Comparison of ENCODE assay signal across 30 cellular contexts in the genomic region with DNA sequence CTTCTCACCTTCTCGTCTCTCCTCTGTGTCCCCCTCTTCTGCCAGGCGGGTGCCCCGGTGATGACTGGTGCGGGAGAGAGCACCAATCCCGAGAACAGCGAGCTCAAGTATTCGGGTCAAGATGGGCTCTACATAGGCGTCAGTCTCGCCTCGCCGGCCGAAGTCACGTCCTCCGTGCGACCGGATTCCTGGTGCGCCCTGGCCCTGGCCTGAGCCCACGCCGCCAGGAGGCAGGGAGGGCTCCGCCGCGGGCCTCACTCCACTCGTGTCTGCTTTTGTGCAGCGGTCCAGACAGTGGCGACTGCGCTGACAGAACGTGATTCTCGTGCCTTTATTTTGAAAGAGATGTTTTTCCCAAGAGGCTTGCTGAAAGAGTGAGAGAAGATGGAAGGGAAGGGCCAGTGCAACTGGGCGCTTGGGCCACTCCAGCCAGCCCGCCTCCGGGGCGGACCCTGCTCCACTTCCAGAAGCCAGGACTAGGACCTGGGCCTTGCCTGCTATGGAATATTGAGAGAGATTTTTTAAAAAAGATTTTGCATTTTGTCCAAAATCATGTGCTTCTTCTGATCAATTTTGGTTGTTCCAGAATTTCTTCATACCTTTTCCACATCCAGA. TPM values are rescaled to one million over a fixed set of nuclear protein-coding genes. Genes with fewer than 3 reads are reported as not detected.
DNase-seq lines count a peak whose midpoint lies in the region; ATAC-seq, FAIRE-seq and TF ChIP-seq lines count a peak whose summit lies in the region.
"Had no signal": no experiment of that assay in that cellular context is flagged by ENCODE, and none has a peak within 500 bp of the region (broad histone marks: within the 10 kb centered on the region; RNA-seq: fewer than 3 reads in every experiment).

No MANE protein-coding gene starts in this region.

- no peaks in the 10 kb centered on the region for H3K9me2 ChIP-seq in GM23338 (ENCODE audit: insufficient read depth)

- H3K27me3 ChIP-seq in GM23338 (ENCODE audit: insufficient read depth) (peaks cover 5% of the 10 kb centered on the region; the same call in 1 of the 2 replicates), endothelial cell of umbilical vein (ENCODE audit: control insufficient read depth in 2 of 2, insufficient read depth in 2 of 2, low read length in 2 of 2) (no peaks in the 10 kb centered on the region)
- H3K27me3 ChIP-seq: upper lobe of left lung had no signal

- CTCF ChIA-PET in endothelial cell of umbilical vein (lab: Charles Lee): no interaction called here

- FAIRE-seq in endothelial cell of umbilical vein (lab: Jason Lieb, UNC): no peak
- FAIRE-seq: A204.1, frontal cortex had no signal

- POLR2A ChIA-PET in endothelial cell of umbilical vein (lab: Charles Lee): interaction anchor here (0.5 kb wide), 1 partner anchor 27 kb away, joined by 4 read pairs; no protein-coding TSS in a partner anchor

- TF ChIP-seq POLR2A in endothelial cell of umbilical vein (IDR thresholded peaks at IDR 0.05; ENCODE audit: low read depth, low read length): no peak

- TF ChIP-seq CTCF in GM23338 (conservative IDR thresholded peaks at IDR 0.05; ENCODE audit: low read depth in 2 of 2): no peak
- no peak for TF ChIP-seq CTCF in endothelial cell of umbilical vein (IDR thresholded peaks at IDR 0.05; ENCODE audit: extremely low read depth in 1 of 2, insufficient read depth in 1 of 2, low read depth in 1 of 2, low read length in 2 of 2)
- TF ChIP-seq CTCF in GM10266 (IDR thresholded peaks at IDR 0.05; ENCODE audit: control insufficient read depth, insufficient read depth, low read depth, missing control alignments): no peak

- H4K20me1 ChIP-seq in GM23338 (replicated peaks; ENCODE audit: insufficient read depth): no peaks in the 10 kb centered on the region
- H4K20me1 ChIP-seq in endothelial cell of umbilical vein (replicated peaks; ENCODE audit: control insufficient read depth, extremely low read depth, insufficient read depth, low read length): peaks cover 2% of the 10 kb centered on the region

- TSS peak; percentile 7 for BruUV-seq in endothelial cell of umbilical vein (replicated peaks; lab: Mats Ljungman, UMichigan)

- H3K36me3 ChIP-seq in GM23338 (ENCODE audit: insufficient read depth): no peaks in the 10 kb centered on the region
- peaks cover 2 to 13% of the 10 kb centered on the region in 2 experiments for H3K36me3 ChIP-seq in endothelial cell of umbilical vein (ENCODE audit: control insufficient read depth in 2 of 2, extremely low read depth in 1 of 2, insufficient read depth in 2 of 2, low read length in 2 of 2)

- peak; percentile 89 for ATAC-seq in GM23338
- peak; percentile 60 for ATAC-seq in stimulated activated memory B cell treated with anti-CD40 and anti-IgM and Interleukin-4, amounts not matched to agents 10 μg/mL and 1 μg/mL and 100 μg/mL, for 72 hours
- ATAC-seq: activated CD8-positive, alpha-beta memory T cell treated with anti-CD3 and anti-CD28 coated beads, Interleukin-2, amount 10 ng/mL, durations not matched to agents 7 days and 5 days; activated T-cell treated with anti-CD3 and anti-CD28 coated beads, Interleukin-2, amount 50 U/mL, for 4 hours; mucosa of descending colon had no signal

- no peak overlapping the region; the same call in 2 of the 3 replicates for H3K4me3 Mint-ChIP-seq in GM23338
- H3K4me3 Mint-ChIP-seq in stimulated activated memory B cell treated with anti-CD40 and anti-IgM and Interleukin-4, amounts not matched to agents 10 μg/mL and 1 μg/mL and 100 μg/mL, for 72 hours: no peak overlapping the region
- H3K4me3 Mint-ChIP-seq: activated CD8-positive, alpha-beta memory T cell treated with anti-CD3 and anti-CD28 coated beads, Interleukin-2, amount 10 ng/mL, durations not matched to agents 7 days and 5 days; activated naive CD8-positive, alpha-beta T cell treated with anti-CD3 and anti-CD28 coated beads, Interleukin-2, amount 10 ng/mL, durations not matched to agents 7 days and 5 days; activated T-cell treated with anti-CD3 and anti-CD28 coated beads, Interleukin-2, amount 50 U/mL, for 4 hours; CD14-positive monocyte; nephron; T-helper 1 cell treated with Interleukin-12 subunit alpha and Interleukin-12 subunit beta and Interleukin-4 antibody, amounts not matched to agents 30 μg/mL and 1 μg/mL, for 36 hours had no signal

- DNase-seq in GM23338 (ENCODE audit: low spot score) (peak; percentile 44), endothelial cell of umbilical vein (ENCODE audit: low read depth, low spot score) (no peak), left kidney (ENCODE audit: low read depth, low spot score) (peak; percentile 29), NCI-H1092 treated with DMSO at 0.1 percent for 48 hours (lab: John Stamatoyannopoulos, UW) (no peak), GM10266 (ENCODE audit: extremely low spot score) (no peak), T-helper 1 cell (no peak), SKM-1 treated with dmso at 0.1 percent for 144 hours (lab: John Stamatoyannopoulos, UW; ENCODE audit: unreplicated experiment) (no peak)
- DNase-seq: activated CD4-positive, alpha-beta T cell treated with anti-CD3 and anti-CD28 coated beads, Interleukin-2, amount 50 U/mL, for 4 hours; activated CD8-positive, alpha-beta memory T cell treated with anti-CD3 and anti-CD28 coated beads, Interleukin-2, amount 10 ng/mL, durations not matched to agents 7 days and 5 days; activated gamma-delta T cell; activated naive CD8-positive, alpha-beta T cell treated with anti-CD3 and anti-CD28 coated beads, Interleukin-2, amount 10 ng/mL, durations not matched to agents 7 days and 5 days; activated T-cell treated with anti-CD3 and anti-CD28 coated beads, Interleukin-2, amount 50 U/mL, for 4 hours; central memory CD4-positive, alpha-beta T cell; DMS79 treated with DMSO at 0.1 percent for 48 hours; GDM1; GOT3; KBM-7; mucosa of descending colon; NCI-H1105; NCI-H1930; NCI-H524; retina had no signal

- H2AFZ ChIP-seq in GM23338 (peak overlapping the region; percentile 94), endothelial cell of umbilical vein (ENCODE audit: low read depth, low read length) (no peak overlapping the region)

- dilution Hi-C loops in endothelial cell of umbilical vein (cut with MboI; ENCODE audit: extremely low pct_ligation_motif_present, low sequenced_read_pairs): no loop called here

- H3K4me2 ChIP-seq in GM23338 (no peak overlapping the region), endothelial cell of umbilical vein (ENCODE audit: insufficient read depth, low read length) (no peak overlapping the region)

- H3K9ac ChIP-seq in endothelial cell of umbilical vein (replicated peaks; ENCODE audit: extremely low read depth, insufficient read depth, low read length): no peak overlapping the region

- peak overlapping the region; percentile 17; the same call in 1 of the 2 replicates for H3K4me3 ChIP-seq in GM23338
- H3K4me3 ChIP-seq in endothelial cell of umbilical vein (replicated peaks in 1 of 3; ENCODE audit: insufficient read depth in 1 of 3, low read depth in 1 of 3, low read length in 3 of 3): no peak overlapping the region
- H3K4me3 ChIP-seq: mucosa of descending colon, SK-N-MC, upper lobe of left lung had no signal

- peaks cover 7% of the 10 kb centered on the region for H3K27me3 Mint-ChIP-seq in GM23338 (ENCODE audit: insufficient read depth, low read depth, poor library complexity)
- H3K27me3 Mint-ChIP-seq in stimulated activated memory B cell treated with anti-CD40 and anti-IgM and Interleukin-4, amounts not matched to agents 10 μg/mL and 1 μg/mL and 100 μg/mL, for 72 hours: peaks cover 23% of the 10 kb centered on the region
- H3K27me3 Mint-ChIP-seq: activated CD8-positive, alpha-beta memory T cell treated with anti-CD3 and anti-CD28 coated beads, Interleukin-2, amount 10 ng/mL, durations not matched to agents 7 days and 5 days had no signal

- no peaks in the 10 kb centered on the region for H3F3A ChIP-seq in GM23338 (replicated peaks; ENCODE audit: low read depth)

- intact Hi-C loops in endothelial cell of umbilical vein (cut with micrococcal nuclease): no loop called here

- H3K4me1 Mint-ChIP-seq in GM23338: peaks cover 11% of the 10 kb centered on the region
- no peaks in the 10 kb centered on the region for H3K4me1 Mint-ChIP-seq in stimulated activated memory B cell treated with anti-CD40 and anti-IgM and Interleukin-4, amounts not matched to agents 10 μg/mL and 1 μg/mL and 100 μg/mL, for 72 hours
- H3K4me1 Mint-ChIP-seq: activated CD8-positive, alpha-beta memory T cell treated with anti-CD3 and anti-CD28 coated beads, Interleukin-2, amount 10 ng/mL, durations not matched to agents 7 days and 5 days; activated naive CD8-positive, alpha-beta T cell treated with anti-CD3 and anti-CD28 coated beads, Interleukin-2, amount 10 ng/mL, durations not matched to agents 7 days and 5 days; CD14-positive monocyte had no signal

- peaks cover 11% of the 10 kb centered on the region; the same call in 1 of the 2 replicates for H3K4me1 ChIP-seq in GM23338 (ENCODE audit: insufficient read depth)
- H3K4me1 ChIP-seq in endothelial cell of umbilical vein (ENCODE audit: control insufficient read depth, extremely low read depth, insufficient read depth, low read length): peaks cover 12% of the 10 kb centered on the region

- H3K9me3 ChIP-seq in endothelial cell of umbilical vein (replicated peaks; ENCODE audit: control insufficient read depth, insufficient read depth, low read length): no peaks in the 10 kb centered on the region
- H3K9me3 ChIP-seq: mucosa of descending colon, upper lobe of left lung had no signal

- H3K9me1 ChIP-seq in endothelial cell of umbilical vein (replicated peaks; ENCODE audit: control insufficient read depth, extremely low read depth, insufficient read depth, low read length): no peaks in the 10 kb centered on the region

- H3K27ac ChIP-seq in GM23338 (ENCODE audit: low read depth): no peak overlapping the region
- no peak overlapping the region for H3K27ac ChIP-seq in endothelial cell of umbilical vein (ENCODE audit: insufficient read depth, low read depth, low read length)
- H3K27ac ChIP-seq: SK-N-MC, upper lobe of left lung had no signal

- H3K9me3 Mint-ChIP-seq in GM23338: no peaks in the 10 kb centered on the region; the same call in 2 of the 3 replicates
- H3K9me3 Mint-ChIP-seq in stimulated activated memory B cell treated with anti-CD40 and anti-IgM and Interleukin-4, amounts not matched to agents 10 μg/mL and 1 μg/mL and 100 μg/mL, for 72 hours: peaks cover 5% of the 10 kb centered on the region
- H3K9me3 Mint-ChIP-seq: activated naive CD8-positive, alpha-beta T cell treated with anti-CD3 and anti-CD28 coated beads, Interleukin-2, amount 10 ng/mL, durations not matched to agents 7 days and 5 days; activated T-cell treated with anti-CD3 and anti-CD28 coated beads, Interleukin-2, amount 50 U/mL, for 4 hours; nephron; T-helper 1 cell treated with Interleukin-12 subunit alpha and Interleukin-12 subunit beta and Interleukin-4 antibody, amounts not matched to agents 30 μg/mL and 1 μg/mL, for 36 hours had no signal

- no peak overlapping the region for H3K27ac Mint-ChIP-seq in GM23338
- no peak overlapping the region for H3K27ac Mint-ChIP-seq in stimulated activated memory B cell treated with anti-CD40 and anti-IgM and Interleukin-4, amounts not matched to agents 10 μg/mL and 1 μg/mL and 100 μg/mL, for 72 hours
- H3K27ac Mint-ChIP-seq: activated CD8-positive, alpha-beta memory T cell treated with anti-CD3 and anti-CD28 coated beads, Interleukin-2, amount 10 ng/mL, durations not matched to agents 7 days and 5 days; activated naive CD8-positive, alpha-beta T cell treated with anti-CD3 and anti-CD28 coated beads, Interleukin-2, amount 10 ng/mL, durations not matched to agents 7 days and 5 days; nephron; T-helper 1 cell treated with Interleukin-12 subunit alpha and Interleukin-12 subunit beta and Interleukin-4 antibody, amounts not matched to agents 30 μg/mL and 1 μg/mL, for 36 hours had no signal

- H3K79me2 ChIP-seq in GM23338 (replicated peaks; ENCODE audit: insufficient read depth) (no peaks in the 10 kb centered on the region), endothelial cell of umbilical vein (ENCODE audit: control insufficient read depth, insufficient read depth, low read length) (peaks cover 30% of the 10 kb centered on the region)

- H3K36me3 Mint-ChIP-seq in GM23338 (ENCODE audit: low read depth): no peaks in the 10 kb centered on the region
- H3K36me3 Mint-ChIP-seq in stimulated activated memory B cell treated with anti-CD40 and anti-IgM and Interleukin-4, amounts not matched to agents 10 μg/mL and 1 μg/mL and 100 μg/mL, for 72 hours: no peaks in the 10 kb centered on the region
- H3K36me3 Mint-ChIP-seq: activated CD8-positive, alpha-beta memory T cell treated with anti-CD3 and anti-CD28 coated beads, Interleukin-2, amount 10 ng/mL, durations not matched to agents 7 days and 5 days; activated naive CD8-positive, alpha-beta T cell treated with anti-CD3 and anti-CD28 coated beads, Interleukin-2, amount 10 ng/mL, durations not matched to agents 7 days and 5 days; CD14-positive monocyte had no signal

RNA-seq across cellular contexts. Expression of a gene that starts 31.3 kb away (rescaled TPM):
- not detected in 2 replicates for total RNA-seq in GM23338 (2014; rRNA removed; shearing (Covaris generic))
- polyA plus RNA-seq in GM23338 (2016; fragmentation: Nextera tagmentation; extraction: Ambion mirVana): 0.08 and 0.30 TPM in 2 replicates
- 14.6 and 14.9 TPM in 2 replicates for total RNA-seq in endothelial cell of umbilical vein
- 3.9 and 4.1 TPM in 2 replicates for polyA plus RNA-seq in endothelial cell of umbilical vein
- 3.5 and 3.7 TPM in 2 replicates for polyA plus RNA-seq in endothelial cell of umbilical vein (2011; cell fraction: cytosol; rRNA removed)
- 7.1 and 10.1 TPM in 2 replicates for polyA plus RNA-seq in endothelial cell of umbilical vein (2011; cell fraction: nucleus; rRNA removed)
- 5.8 and 7.2 TPM in 2 replicates for polyA plus RNA-seq in endothelial cell of umbilical vein (2012)
- 2.7 and 3.8 TPM in 2 replicates for polyA minus RNA-seq in endothelial cell of umbilical vein
- 5.7 TPM for polyA minus RNA-seq in endothelial cell of umbilical vein (2011; cell fraction: cytosol; rRNA and poly(A)+ RNA removed)
- polyA minus RNA-seq in endothelial cell of umbilical vein (2011; cell fraction: nucleus; rRNA and poly(A)+ RNA removed): 13.0 and 24.8 TPM in 2 replicates
- total RNA-seq: activated CD8-positive, alpha-beta memory T cell treated with anti-CD3 and anti-CD28 coated beads, Interleukin-2, amount 10 ng/mL, durations not matched to agents 7 days and 5 days had no signal

Comparison
In these comparisons a context has a peak if more than half of its experiments do, and no peak if none do; other contexts are left out.
1. DNase-seq: peak in GM23338 (single experiment) and left kidney (single experiment); none in endothelial cell of umbilical vein (single experiment), NCI-H1092 treated with DMSO at 0.1 percent for 48 hours (single experiment), GM10266 (single experiment), T-helper 1 cell (0 of 5) and SKM-1 treated with dmso at 0.1 percent for 144 hours (single experiment).
2. RNA of a gene that starts 31.3 kb away (total RNA-seq): 14.6 to 14.9 TPM in endothelial cell of umbilical vein; not detected in GM23338; every median in the first group is over 10 times any median in the second.